ENCODE assay signal across 16 cellular contexts in the genomic region with DNA sequence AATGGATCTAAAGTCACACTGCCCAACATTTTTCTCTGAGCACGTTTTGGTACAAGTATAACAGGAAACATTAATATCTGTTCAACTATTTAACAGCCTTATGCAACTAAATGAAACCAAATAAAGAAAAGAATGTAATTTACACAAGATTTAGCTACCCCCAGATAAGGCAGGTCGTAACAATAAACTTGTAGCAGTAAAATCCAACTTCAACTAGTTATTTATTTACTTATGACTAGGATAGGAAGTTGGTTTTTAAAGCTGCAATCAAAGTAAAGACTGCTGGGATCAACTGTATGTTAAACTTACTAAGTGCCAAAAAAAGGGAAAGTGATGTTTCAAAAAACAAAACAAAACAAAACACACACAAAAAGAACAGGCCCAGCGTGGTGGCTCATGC. TPM values are rescaled to one million over a fixed set of nuclear protein-coding genes. Genes with fewer than 3 reads are reported as not detected.
DNase-seq lines count a peak whose midpoint lies in the region; ATAC-seq, FAIRE-seq and TF ChIP-seq lines count a peak whose summit lies in the region.
"Had no signal": no experiment of that assay in that cellular context is flagged by ENCODE, and none has a peak within 500 bp of the region (broad histone marks: within the 10 kb centered on the region; RNA-seq: fewer than 3 reads in every experiment).

No MANE protein-coding gene starts in this region.

- no peak overlapping the region for H3K4me3 Mint-ChIP-seq in T-cell
- H3K4me3 Mint-ChIP-seq: naive B cell had no signal

- H3K36me3 ChIP-seq in kidney (ENCODE audit: control insufficient read depth in 1 of 2, insufficient read depth in 2 of 2, low read length in 2 of 2): peaks cover 2 to 4% of the 10 kb centered on the region in 2 donors
- no peaks in the 10 kb centered on the region for H3K36me3 ChIP-seq in spleen

- peaks cover 28 to 38% (median 30%) of the 10 kb centered on the region in 3 donors for H3K4me1 Mint-ChIP-seq in T-cell

- CTCF ChIA-PET in T-cell (lab: Charles Lee): interaction anchor here in 1 of 2 donors (0.5 kb wide), 1 partner anchor 96 kb away, joined by 4 read pairs; no protein-coding TSS in a partner anchor

- H3K9me3 Mint-ChIP-seq in T-cell: no peaks in the 10 kb centered on the region
- H3K9me3 Mint-ChIP-seq: naive B cell had no signal

- H3K36me3 Mint-ChIP-seq in T-cell: no peaks in the 10 kb centered on the region
- H3K36me3 Mint-ChIP-seq: naive B cell had no signal

- TF ChIP-seq POLR2A in spleen (IDR thresholded peaks at IDR 0.05): no peak

- peak overlapping the region; percentile 39 to 48 for H3K27ac Mint-ChIP-seq in T-cell

- H3K4me1 ChIP-seq in kidney (ENCODE audit: control insufficient read depth in 1 of 2, insufficient read depth in 1 of 2, low read depth in 1 of 2, low read length in 2 of 2): peaks cover 34 to 59% of the 10 kb centered on the region in 2 donors
- peaks cover 14 to 56% (median 32%) of the 10 kb centered on the region in 6 donors for H3K4me1 ChIP-seq in spleen

- POLR2A ChIA-PET in T-cell (lab: Charles Lee): interaction anchor here in 1 of 2 donors (0.5 kb wide), 1 partner anchor 206 kb away, joined by 3 read pairs; no protein-coding TSS in a partner anchor

- intact Hi-C loops in kidney (cut with DNase I): no loop called here
- intact Hi-C loops in spleen (cut with DNase I; ENCODE audit: low total_unique reads): no loop called here

- H3K27ac ChIP-seq in kidney (ENCODE audit: low read depth in 2 of 2, low read length in 2 of 2): peak overlapping the region; percentile 81 to 85
- peak overlapping the region in 6 of 8 donors; percentile 9 to 82 (median 72) for H3K27ac ChIP-seq in spleen
- H3K27ac ChIP-seq: KMS-11 had no signal

- H3K27me3 ChIP-seq in spleen (replicated peaks in 1 of 7): no peaks in the 10 kb centered on the region

- H3K27me3 Mint-ChIP-seq in T-cell: peaks cover 0 to 3% of the 10 kb centered on the region in 2 donors
- H3K27me3 Mint-ChIP-seq: naive B cell had no signal

- H3K4me3 ChIP-seq in kidney (ENCODE audit: low read length in 2 of 2): peak overlapping the region in 1 of 2 donors; percentile 8
- no peak overlapping the region for H3K4me3 ChIP-seq in spleen

- DNase-seq in Caki2 (ENCODE audit: low read depth): peak; percentile 58
- no peak for DNase-seq in T-cell
- DNase-seq in kidney: no peak
- DNase-seq in spleen: no peak
- DNase-seq in GM19238 (ENCODE audit: insufficient read length, low spot score): no peak
- no peak for DNase-seq in NCI-H2171 treated with DMSO at 0.1 percent for 48 hours (lab: John Stamatoyannopoulos, UW)
- DNase-seq in NK-92 treated with Interleukin-12 subunit alpha and Interleukin-12 subunit beta, amount 100 ng/mL, for 24 hours (lab: John Stamatoyannopoulos, UW): no peak
- DNase-seq: activated CD8-positive, alpha-beta memory T cell treated with anti-CD3 and anti-CD28 coated beads, Interleukin-2, amount 50 U/mL, for 48 hours; anterior cingulate cortex; DMS153; naive B cell; NCI-H2107; OCI-M1; stimulated activated CD8-positive, alpha-beta memory T cell treated with anti-CD3 and anti-CD28 coated beads, Interleukin-4, amount 100 ng/mL, for 48 hours had no signal

- TF ChIP-seq CTCF in kidney (IDR thresholded peaks at IDR 0.05; ENCODE audit: borderline replicate concordance, extremely low read depth, insufficient read depth) (no peak), spleen (IDR thresholded peaks at IDR 0.05 in 8 of 11, conservative IDR thresholded peaks at IDR 0.05 in 3 of 11) (no peak)

- H3K9me3 ChIP-seq in kidney (ENCODE audit: control insufficient read depth in 1 of 2, low read length in 2 of 2) (no peaks in the 10 kb centered on the region), spleen (no peaks in the 10 kb centered on the region)

- 51 to 68% (median 66%) methylated on average over 3 of the region's 3 CpGs for WGBS in spleen, 5 donors

- in situ Hi-C loops in Caki2 (cut with HindIII; ENCODE audit: low pct_unique_long_range_greater_than_20kb, low sequenced_read_pairs): no loop called here

- FAIRE-seq in kidney (lab: Jason Lieb, UNC): no peak

- ATAC-seq in T-cell (replicated peaks in 1 of 4) (no peak), HG03097 (IDR thresholded peaks at IDR 0.05; ENCODE audit: low FRiP score, unreplicated experiment) (no peak)

- H3K9ac ChIP-seq in kidney (ENCODE audit: low read length in 2 of 2): no peak overlapping the region
- H3K9ac ChIP-seq: KMS-11 had no signal

RNA-seq across cellular contexts. Expression of a gene that starts 30.9 kb away (rescaled TPM):
- total RNA-seq in Caki2 (2014; rRNA removed; shearing (Covaris generic); ENCODE audit: low replicate concordance): 46.0 and 65.1 TPM in 2 replicates
- total RNA-seq in T-cell: 1 to 10 TPM in 1 of 5 donors, under 1 TPM in 3, not detected in 1; 0.35 to 1.0 (median 0.84) TPM
- 78.2 TPM for total RNA-seq in kidney
- 46.2 TPM for polyA plus RNA-seq in kidney (ENCODE audit: insufficient read depth, low read depth, low replicate concordance)
- 10 to 100 TPM; 39.0 to 94.5 (median 55.5) TPM for total RNA-seq in spleen
- 10 to 100 TPM; 10.5 to 17.8 (median 12.0) TPM for polyA plus RNA-seq in spleen

Comparison
In these comparisons a context has a peak if more than half of its experiments do, and no peak if none do; other contexts are left out.
1. RNA of a gene that starts 30.9 kb away (total RNA-seq): 78.2 TPM in kidney (single experiment), 39.0 to 94.5 TPM in spleen and 46.0 to 65.1 TPM in Caki2; 0.35 to 1.0 TPM in T-cell; every median in the first group is over 10 times any median in the second.